Comparison of ENCODE assay signal across 16 cellular contexts in the genomic region with DNA sequence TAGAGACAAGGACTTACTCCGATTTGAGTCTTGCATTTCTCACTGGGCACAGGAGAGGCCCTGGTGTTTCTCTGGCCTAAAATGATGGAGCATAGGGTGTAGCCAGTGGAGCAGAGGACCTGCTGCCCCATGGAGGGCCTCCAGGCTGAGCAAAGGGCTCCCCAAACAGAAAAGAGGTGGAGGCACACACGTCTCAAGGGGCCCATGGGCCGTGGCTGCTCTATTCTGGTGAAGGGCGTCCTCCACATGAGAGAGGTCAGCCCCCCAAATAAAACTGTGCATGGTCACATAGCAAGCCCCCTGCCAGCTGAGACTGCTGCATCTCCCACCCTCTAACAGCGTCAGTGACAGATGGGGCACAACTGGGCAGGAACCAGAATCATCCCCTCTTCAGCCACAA. TPM values are rescaled to one million over a fixed set of nuclear protein-coding genes. Genes with fewer than 3 reads are reported as not detected.
"Had no signal": no experiment of that assay in that cellular context is flagged by ENCODE, and none has a peak within 500 bp of the region (broad histone marks: within the 10 kb centered on the region; RNA-seq: fewer than 3 reads in every experiment).

No MANE protein-coding gene starts in this region.

- H3K4me3 Mint-ChIP-seq: IgD-negative memory B cell had no signal

- H3K9me3 Mint-ChIP-seq: IgD-negative memory B cell had no signal

- ATAC-seq: K562 had no signal

- H3K27ac Mint-ChIP-seq: IgD-negative memory B cell had no signal

- DNase-seq: Kasumi-1, MM.1S, NCI-H1092 treated with DMSO at 0.1 percent for 48 hours, NCI-H1436 treated with DMSO at 0.1 percent for 48 hours, NCI-H1694, NCI-H187 treated with DMSO at 0.1 percent for 48 hours, NCI-H2029 treated with DMSO at 0.1 percent for 48 hours, NCI-H2227 treated with DMSO at 0.1 percent for 48 hours, NCI-H524, NCI-H526 treated with DMSO at 0.1 percent for 48 hours, NCI-H774, SHP77, SK-N-SH had no signal

- H3K36me3 Mint-ChIP-seq: IgD-negative memory B cell had no signal

RNA-seq across cellular contexts. Expression of a gene that starts 41.4 kb away (rescaled TPM):
- total RNA-seq: M059J had no signal
